In the genomic region with DNA sequence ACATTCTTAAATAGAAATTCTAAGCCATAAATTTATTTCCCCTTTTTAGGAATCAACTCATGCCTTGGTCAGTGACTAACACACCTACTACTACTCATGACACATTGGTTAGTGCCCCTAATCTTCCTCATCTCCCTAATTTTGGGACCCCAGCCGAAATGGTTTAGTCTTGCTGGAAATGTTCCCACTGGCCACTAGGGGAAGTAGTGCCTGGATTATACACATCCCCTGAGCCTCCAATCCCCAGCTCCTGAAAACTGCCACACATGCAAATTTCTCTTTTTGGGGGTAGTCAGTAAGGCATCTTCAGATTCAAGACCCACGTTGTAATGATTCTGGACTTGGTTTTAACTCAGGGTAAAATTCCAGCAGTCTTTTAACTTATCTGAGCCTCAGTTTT, we compare ENCODE assay signal across 11 cellular contexts.
DNase-seq lines count a peak whose midpoint lies in the region; ATAC-seq, FAIRE-seq and TF ChIP-seq lines count a peak whose summit lies in the region.
"Had no signal": no experiment of that assay in that cellular context is flagged by ENCODE, and none has a peak within 500 bp of the region (broad histone marks: within the 10 kb centered on the region; RNA-seq: fewer than 3 reads in every experiment).

No MANE protein-coding gene starts in this region.

- H3K27ac ChIP-seq in VCaP: no peak overlapping the region
- H3K27ac ChIP-seq: spleen, thoracic aorta had no signal

- H3K27me3 ChIP-seq in H7 (ENCODE audit: control insufficient read depth, insufficient read depth, low read length): no peaks in the 10 kb centered on the region; the same call in 1 of the 2 replicates

- DNase-seq in AG09319 (ENCODE audit: extremely low read depth, low read depth): no peak
- DNase-seq in H7: peak; percentile 81
- DNase-seq in iPS-NIHi7 (ENCODE audit: extremely low spot score): peak; percentile 71
- no peak for DNase-seq in frontal cortex (ENCODE audit: low spot score in 2 of 2)
- no peak for DNase-seq in islet precursor cell
- DNase-seq: NCI-H1694 treated with DMSO at 0.1 percent for 48 hours, spleen had no signal

- TF ChIP-seq CTCF in AG09319 (IDR thresholded peaks at IDR 0.05; ENCODE audit: low read depth, low read length) (peak; percentile 33), VCaP (conservative IDR thresholded peaks at IDR 0.05) (peak; percentile 57)

- ATAC-seq in GM18873 (IDR thresholded peaks at IDR 0.05; ENCODE audit: low FRiP score, unreplicated experiment): no peak
- ATAC-seq in HG02588 (IDR thresholded peaks at IDR 0.05; ENCODE audit: unreplicated experiment): no peak

- FAIRE-seq in frontal cortex (lab: Jason Lieb, UNC): no peak

- H3K36me3 ChIP-seq in H7 (replicated peaks; ENCODE audit: control insufficient read depth, insufficient read depth, low read length): no peaks in the 10 kb centered on the region
- H3K36me3 ChIP-seq: spleen, thoracic aorta had no signal

- H3K4me3 ChIP-seq in H7 (ENCODE audit: insufficient read depth, low read depth, low read length): no peak overlapping the region
- H3K4me3 ChIP-seq: spleen, thoracic aorta had no signal

Comparison
In these comparisons a context has a peak if more than half of its experiments do, and no peak if none do; other contexts are left out.
1. DNase-seq: peak in H7 (single experiment) and iPS-NIHi7 (single experiment); none in AG09319 (single experiment), frontal cortex (0 of 2) and islet precursor cell (single experiment).